In the genomic region with DNA sequence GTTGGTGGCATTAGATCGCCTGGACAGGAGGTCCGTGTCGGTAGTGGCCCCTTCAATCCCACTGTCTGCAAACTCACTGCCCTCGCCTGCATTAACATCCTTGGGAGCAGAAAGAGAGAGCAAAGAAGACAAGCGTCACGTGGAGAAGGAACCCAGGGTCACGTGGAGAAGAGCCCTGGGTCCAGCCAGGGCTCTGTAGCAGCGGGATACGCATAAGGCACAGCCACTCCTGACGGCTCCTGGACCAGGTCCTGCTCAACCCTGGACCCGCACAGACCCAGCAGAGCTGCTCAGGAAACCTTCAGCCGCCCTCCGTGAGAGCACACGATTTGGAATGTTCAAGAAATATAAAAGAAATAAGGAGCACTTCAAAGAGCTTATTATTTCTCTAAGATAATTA, we compare ENCODE assay signal across 23 cellular contexts.
DNase-seq lines count a peak whose midpoint lies in the region; ATAC-seq, FAIRE-seq and TF ChIP-seq lines count a peak whose summit lies in the region.
"Had no signal": no experiment of that assay in that cellular context is flagged by ENCODE, and none has a peak within 500 bp of the region (broad histone marks: within the 10 kb centered on the region; RNA-seq: fewer than 3 reads in every experiment).

No MANE protein-coding gene starts in this region.

- 0% methylated on average over 11 of the region's 14 CpGs for WGBS in K562 (ENCODE audit: insufficient coverage, low coverage, missing lambda C conversion rate)
- no CpG with 5 or more reads among the region's 14 CpGs for WGBS in mesendoderm (ENCODE audit: extremely low coverage, insufficient coverage, low lambda C conversion rate)
- 86 to 95% (median 88%) methylated on average over 14 of the region's 14 CpGs for WGBS in spleen, 5 donors

- H3K9ac ChIP-seq in K562 (ENCODE audit: insufficient read depth in 1 of 2, low read depth in 2 of 2, low read length in 2 of 2) (no peak overlapping the region; a peak in 1 of 4 replicates), mesendoderm (ENCODE audit: low read length) (no peak overlapping the region)
- H3K9ac ChIP-seq: GM23248 had no signal

- no peak overlapping the region for H4K5ac ChIP-seq in mesendoderm (ENCODE audit: low read length)

- H3K4me1 ChIP-seq in K562 (replicated peaks in 1 of 2; ENCODE audit: control insufficient read depth in 2 of 2, insufficient read depth in 2 of 2, low read length in 2 of 2) (peaks cover 0 to 5% of the 10 kb centered on the region in 2 experiments; a peak in 1 of 5 replicates), mesendoderm (ENCODE audit: control insufficient read depth, low read depth, low read length) (peaks cover 5% of the 10 kb centered on the region), spleen (no peaks in the 10 kb centered on the region)
- H3K4me1 ChIP-seq: BE2C had no signal

- no peak overlapping the region for H2BK15ac ChIP-seq in mesendoderm (replicated peaks; ENCODE audit: low read depth)

- TF ChIP-seq POLR2A in K562 (conservative IDR thresholded peaks at IDR 0.05) (no peak), spleen (IDR thresholded peaks at IDR 0.05) (no peak)

- H3K18ac ChIP-seq in mesendoderm (ENCODE audit: low read length) = no peak overlapping the region

- H3K79me2 ChIP-seq in K562 (ENCODE audit: control insufficient read depth, insufficient read depth, low read length) (no peaks in the 10 kb centered on the region), mesendoderm (ENCODE audit: control insufficient read depth, insufficient read depth, low read length) (no peaks in the 10 kb centered on the region)

- DNase-seq in H7 (peak; percentile 23), K562 (ENCODE audit: extremely low read depth in 1 of 4, low spot score in 3 of 4) (no peak), mesendoderm (no peak), spleen (no peak), D721Med (ENCODE audit: insufficient read length, low spot score) (no peak), NCI-H1105 (lab: John Stamatoyannopoulos, UW) (no peak)
- DNase-seq: ACHN; BE2C; CD4-positive, CD25-positive, alpha-beta regulatory T cell; CD8-positive, alpha-beta memory T cell; COR-L47; GF-D8; GM23248; HFFc6; IMR-90; KBM-7 had no signal

- H3K9me1 ChIP-seq in K562 (ENCODE audit: control insufficient read depth, insufficient read depth, low read length) = no peaks in the 10 kb centered on the region

- ATAC-seq in K562 (no peak), HG02610 (IDR thresholded peaks at IDR 0.05; ENCODE audit: unreplicated experiment) (no peak)
- ATAC-seq: GM12878, HCT116 had no signal

- no peak overlapping the region for H2AFZ ChIP-seq in K562 (ENCODE audit: low read depth, low read length)
- H2AFZ ChIP-seq: GM23248 had no signal

- CTCF ChIA-PET in K562 (lab: Yijun Ruan, JAX; ENCODE audit: low intra/inter-chr PET ratio) = no interaction called here

- no peaks in the 10 kb centered on the region for H3K9me3 ChIP-seq in K562 (replicated peaks; ENCODE audit: control insufficient read depth, insufficient read depth, low read depth, low read length)
- no peaks in the 10 kb centered on the region for H3K9me3 ChIP-seq in spleen
- H3K9me3 ChIP-seq: BE2C had no signal

- intact Hi-C loops in K562 (cut with micrococcal nuclease) (no loop called here), spleen (cut with DNase I; ENCODE audit: low total_unique reads) (no loop called here)

- H3K4me2 ChIP-seq in K562 (ENCODE audit: insufficient read depth, low read length) (no peak overlapping the region), mesendoderm (ENCODE audit: low read length) (no peak overlapping the region)

- TF ChIP-seq CTCF in K562 (IDR thresholded peaks at IDR 0.05 in 2 of 3, conservative IDR thresholded peaks at IDR 0.05 in 1 of 3; ENCODE audit: insufficient read depth in 2 of 3, low read depth in 1 of 3, low read length in 3 of 3) (no peak), spleen (IDR thresholded peaks at IDR 0.05 in 8 of 11, conservative IDR thresholded peaks at IDR 0.05 in 3 of 11) (no peak), D721Med (IDR thresholded peaks at IDR 0.05; ENCODE audit: insufficient read depth, missing control alignments) (no peak)

- in situ Hi-C loops in K562 (cut with MboI) = no loop called here

- H3K4ac ChIP-seq in mesendoderm (ENCODE audit: low read depth, low read length) = no peak overlapping the region

- TF ChIP-seq RAD21 in K562 (CRISPR knock-in tag; conservative IDR thresholded peaks at IDR 0.05 in 1 of 2, IDR thresholded peaks at IDR 0.05 in 1 of 2) = no peak

- H3K79me1 ChIP-seq in mesendoderm (ENCODE audit: low read length) = no peaks in the 10 kb centered on the region

- H3K56ac ChIP-seq in mesendoderm (ENCODE audit: low read length) = no peak overlapping the region

- peaks cover 2% of the 10 kb centered on the region for H3K36me3 ChIP-seq in H7 (replicated peaks; ENCODE audit: control insufficient read depth, insufficient read depth, low read length)
- no peaks in the 10 kb centered on the region for H3K36me3 ChIP-seq in K562 (ENCODE audit: control insufficient read depth, insufficient read depth, low read length)
- no peaks in the 10 kb centered on the region for H3K36me3 ChIP-seq in mesendoderm (ENCODE audit: control insufficient read depth, insufficient read depth, low read length)
- H3K36me3 ChIP-seq in spleen = no peaks in the 10 kb centered on the region
- H3K36me3 ChIP-seq: BE2C had no signal

- no peaks in the 10 kb centered on the region for H3K27me3 ChIP-seq in H7 (ENCODE audit: control insufficient read depth, insufficient read depth, low read length)
- H3K27me3 ChIP-seq in K562 (ENCODE audit: control insufficient read depth in 2 of 2, insufficient read depth in 2 of 2, low read length in 2 of 2) = peaks cover 4 to 9% of the 10 kb centered on the region in 2 experiments; a peak in 3 of 5 replicates
- H3K27me3 ChIP-seq in mesendoderm (ENCODE audit: insufficient read depth, low read length, poor library complexity) = no peaks in the 10 kb centered on the region
- H3K27me3 ChIP-seq in spleen (replicated peaks in 1 of 7) = no peaks in the 10 kb centered on the region
- H3K27me3 ChIP-seq: BE2C had no signal

- no peak overlapping the region for H2AK5ac ChIP-seq in mesendoderm (ENCODE audit: low read length)

- H3K23ac ChIP-seq in mesendoderm (ENCODE audit: low read length) = peak overlapping the region; percentile 69

- H2BK120ac ChIP-seq in mesendoderm (ENCODE audit: low read depth, low read length) = no peak overlapping the region

- no peak overlapping the region for H3K27ac ChIP-seq in K562 (ENCODE audit: extremely low read depth, low read depth, low read length)
- no peak overlapping the region for H3K27ac ChIP-seq in mesendoderm (ENCODE audit: low read depth, low read length)
- peak overlapping the region in 5 of 8 donors; percentile 35 to 68 (median 48) for H3K27ac ChIP-seq in spleen
- H3K27ac ChIP-seq: GM23248 had no signal

- BruUV-seq in K562 (replicated peaks; lab: Mats Ljungman, UMichigan) = no TSS peak

- no peak overlapping the region for H3K4me3 ChIP-seq in H7 (ENCODE audit: insufficient read depth, low read depth, low read length)
- H3K4me3 ChIP-seq in K562 = no peak overlapping the region
- H3K4me3 ChIP-seq in mesendoderm (ENCODE audit: low read length) = no peak overlapping the region
- H3K4me3 ChIP-seq in spleen = peak overlapping the region in 2 of 8 donors; percentile 15 to 35
- H3K4me3 ChIP-seq: GM12878, GM23248 had no signal

- POLR2A ChIA-PET in K562 (lab: Yijun Ruan, JAX) = interaction anchor here (0.6 kb wide), 1 partner anchor 28 kb away, joined by 3 read pairs; no protein-coding TSS in a partner anchor

- no peaks in the 10 kb centered on the region for H4K20me1 ChIP-seq in K562 (replicated peaks; ENCODE audit: control insufficient read depth, insufficient read depth, low read length)

- H2BK5ac ChIP-seq in mesendoderm (ENCODE audit: low read length) = no peak overlapping the region

- FAIRE-seq in K562 (lab: Jason Lieb, UNC) = no peak
- FAIRE-seq in D721Med (lab: Jason Lieb, UNC) = no peak
- FAIRE-seq: A204.1, GM12878, GM19239, H54, HTR-8/SVneo had no signal

- no peak overlapping the region for H4K8ac ChIP-seq in mesendoderm (ENCODE audit: low read depth, low read length)

- no peak for TF ChIP-seq EP300 in K562 (IDR thresholded peaks at IDR 0.05; ENCODE audit: low read length)

TF ChIP-seq in K562, 482 proteins besides CTCF, POLR2A, EP300 and RAD21:
- TF ChIP-seq MTA2 (IDR thresholded peaks at IDR 0.05; ENCODE audit: low read depth) (no peak), RAD51 (IDR thresholded peaks at IDR 0.05; ENCODE audit: borderline replicate concordance, low read depth) (0 out of 2 replicates have a peak, but pooled peaks have one; percentile 28)
- TF ChIP-seq, protein P1, sequence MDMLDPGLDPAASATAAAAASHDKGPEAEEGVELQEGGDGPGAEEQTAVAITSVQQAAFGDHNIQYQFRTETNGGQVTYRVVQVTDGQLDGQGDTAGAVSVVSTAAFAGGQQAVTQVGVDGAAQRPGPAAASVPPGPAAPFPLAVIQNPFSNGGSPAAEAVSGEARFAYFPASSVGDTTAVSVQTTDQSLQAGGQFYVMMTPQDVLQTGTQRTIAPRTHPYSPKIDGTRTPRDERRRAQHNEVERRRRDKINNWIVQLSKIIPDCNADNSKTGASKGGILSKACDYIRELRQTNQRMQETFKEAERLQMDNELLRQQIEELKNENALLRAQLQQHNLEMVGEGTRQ (CRISPR knock-in tag; IDR thresholded peaks at IDR 0.05) = peak; percentile 55

Comparison
In these comparisons a context has a peak if more than half of its experiments do, and no peak if none do; other contexts are left out.
1. H3K27ac ChIP-seq: peak in spleen (5 of 8); none in K562 (single experiment) and mesendoderm (single experiment).